ENCODE assay signal across 20 cellular contexts in genomic region chr7:22759721-22760120, GRCh38. TPM values are rescaled to one million over a fixed set of nuclear protein-coding genes. Genes with fewer than 3 reads are reported as not detected.
"Had no signal": no experiment of that assay in that cellular context is flagged by ENCODE, and none has a peak within 500 bp of the region (broad histone marks: within the 10 kb centered on the region; RNA-seq: fewer than 3 reads in every experiment).

No MANE protein-coding gene starts in this region.

- H3K4me3 ChIP-seq: coronary artery, left lung, lung, prostate gland, right atrium auricular region, thoracic aorta, vagina had no signal

- H3K4me1 ChIP-seq: left lung, prostate gland, right atrium auricular region, vagina had no signal

- H3K27ac ChIP-seq: coronary artery, left lung, prostate gland, right atrium auricular region, thoracic aorta, vagina had no signal

- H3K36me3 Mint-ChIP-seq: type B pancreatic cell had no signal

- H3K9me3 Mint-ChIP-seq: activated T-helper 1 cell treated with anti-CD3 and anti-CD28 coated beads, Interleukin-12 subunit alpha, Interleukin-12 subunit beta, Interleukin-2, Interleukin-4 antibody, amounts not matched to agents 30 ng/mL and 10 ng/mL and 1 ng/mL, durations not matched to agents 14 hours and 24 hours and 36 hours; type B pancreatic cell had no signal

- DNase-seq: activated CD4-positive, alpha-beta T cell treated with anti-CD3 and anti-CD28 coated beads for 1 hour; activated CD4-positive, alpha-beta T cell treated with anti-CD3 and anti-CD28 coated beads, Interleukin-2, amount 50 U/mL, for 1 hour; activated CD8-positive, alpha-beta T cell treated with anti-CD3 and anti-CD28 coated beads, Interleukin-2, amount 10 ng/mL, durations not matched to agents 7 days and 5 days; activated gamma-delta T cell; left lung; naive thymus-derived CD8-positive, alpha-beta T cell; stimulated activated CD4-positive, alpha-beta T cell treated with anti-CD3 and anti-CD28 coated beads, Interleukin-4, amount 100 ng/mL, for 24 hours; stimulated activated naive CD4-positive, alpha-beta T cell treated with Interleukin-2 at 50 U/mL for 16 hours; T-helper 9 cell had no signal

- FAIRE-seq: bronchial epithelial cell had no signal

- H3K27me3 ChIP-seq: left lung, right atrium auricular region, vagina had no signal

- H3K4me3 Mint-ChIP-seq: activated CD8-positive, alpha-beta T cell treated with anti-CD3 and anti-CD28 coated beads, Interleukin-2, amount 10 ng/mL, durations not matched to agents 7 days and 5 days; activated T-helper 1 cell treated with anti-CD3 and anti-CD28 coated beads, Interleukin-12 subunit alpha, Interleukin-12 subunit beta, Interleukin-2, Interleukin-4 antibody, amounts not matched to agents 30 ng/mL and 10 ng/mL and 1 ng/mL, durations not matched to agents 14 hours and 24 hours and 36 hours; naive thymus-derived CD8-positive, alpha-beta T cell; type B pancreatic cell had no signal

- H3K4me1 Mint-ChIP-seq: naive thymus-derived CD8-positive, alpha-beta T cell had no signal

- H3K36me3 ChIP-seq: left lung, prostate gland, right atrium auricular region, thoracic aorta, vagina had no signal

- H3K9me3 ChIP-seq: prostate gland, vagina had no signal

- ATAC-seq: activated CD8-positive, alpha-beta T cell treated with anti-CD3 and anti-CD28 coated beads, Interleukin-2, amount 10 ng/mL, durations not matched to agents 7 days and 5 days; activated naive CD4-positive, alpha-beta T cell treated with anti-CD3 and anti-CD28 coated beads, Interleukin-2, amount 50 U/mL, for 72 hours; left lung; naive thymus-derived CD8-positive, alpha-beta T cell had no signal

- H3K27ac Mint-ChIP-seq: activated CD8-positive, alpha-beta T cell treated with anti-CD3 and anti-CD28 coated beads, Interleukin-2, amount 10 ng/mL, durations not matched to agents 7 days and 5 days; activated naive CD4-positive, alpha-beta T cell treated with anti-CD3 and anti-CD28 coated beads, Interleukin-2, amount 50 U/mL, for 72 hours; activated T-helper 1 cell treated with anti-CD3 and anti-CD28 coated beads, Interleukin-12 subunit alpha, Interleukin-12 subunit beta, Interleukin-2, Interleukin-4 antibody, amounts not matched to agents 30 ng/mL and 10 ng/mL and 1 ng/mL, durations not matched to agents 14 hours and 24 hours and 36 hours; naive thymus-derived CD8-positive, alpha-beta T cell; type B pancreatic cell had no signal

RNA-seq across cellular contexts. Expression of gene IL6, which starts 32.7 kb away (rescaled TPM):
- total RNA-seq: activated naive CD4-positive, alpha-beta T cell treated with anti-CD3 and anti-CD28 coated beads, Interleukin-2, amount 50 U/mL, for 72 hours; naive thymus-derived CD8-positive, alpha-beta T cell; osteocyte; prostate gland had no signal
- polyA plus RNA-seq: naive thymus-derived CD8-positive, alpha-beta T cell had no signal
